Comparison of ENCODE assay signal across 8 cellular contexts in the genomic region with DNA sequence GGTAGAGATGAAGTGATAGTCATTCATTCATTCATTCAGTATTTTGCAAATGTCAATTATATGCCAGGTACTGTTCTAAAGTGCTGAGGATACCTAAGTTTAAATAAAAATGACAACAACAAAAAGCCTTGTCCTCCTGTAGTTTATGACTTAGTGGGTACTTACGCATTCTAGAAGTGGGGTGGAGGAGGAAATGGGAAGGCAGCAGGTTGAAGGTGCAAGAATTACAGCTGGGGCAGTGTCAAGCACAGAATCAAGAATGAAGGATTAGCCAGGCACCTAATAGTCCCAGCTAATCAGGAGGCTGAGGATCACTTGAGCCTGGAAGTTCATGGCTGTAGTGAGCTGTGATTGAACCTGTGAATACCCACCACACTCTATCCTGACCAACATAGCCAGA.
"Had no signal": no experiment of that assay in that cellular context is flagged by ENCODE, and none has a peak within 500 bp of the region (broad histone marks: within the 10 kb centered on the region; RNA-seq: fewer than 3 reads in every experiment).

No MANE protein-coding gene starts in this region.

- ATAC-seq: GM23338 had no signal

- H3K4me1 ChIP-seq: HAP-1 had no signal

- H3K4me3 Mint-ChIP-seq: GM23338, H9, HFFc6 had no signal

- H3K4me3 ChIP-seq: GM23248, GM23338, HAP-1 had no signal

- H3K9me3 Mint-ChIP-seq: GM23338, H9, HFFc6 had no signal

- H3K36me3 ChIP-seq: HAP-1 had no signal

- H3K27ac Mint-ChIP-seq: GM23338, H9, HFFc6 had no signal

- H3K9me3 ChIP-seq: HAP-1 had no signal

- DNase-seq: GM23248, GOT3, H7, H9, HCEC 1CT, HFFc6 had no signal
